Comparison of ENCODE assay signal across 8 cellular contexts in the genomic region with DNA sequence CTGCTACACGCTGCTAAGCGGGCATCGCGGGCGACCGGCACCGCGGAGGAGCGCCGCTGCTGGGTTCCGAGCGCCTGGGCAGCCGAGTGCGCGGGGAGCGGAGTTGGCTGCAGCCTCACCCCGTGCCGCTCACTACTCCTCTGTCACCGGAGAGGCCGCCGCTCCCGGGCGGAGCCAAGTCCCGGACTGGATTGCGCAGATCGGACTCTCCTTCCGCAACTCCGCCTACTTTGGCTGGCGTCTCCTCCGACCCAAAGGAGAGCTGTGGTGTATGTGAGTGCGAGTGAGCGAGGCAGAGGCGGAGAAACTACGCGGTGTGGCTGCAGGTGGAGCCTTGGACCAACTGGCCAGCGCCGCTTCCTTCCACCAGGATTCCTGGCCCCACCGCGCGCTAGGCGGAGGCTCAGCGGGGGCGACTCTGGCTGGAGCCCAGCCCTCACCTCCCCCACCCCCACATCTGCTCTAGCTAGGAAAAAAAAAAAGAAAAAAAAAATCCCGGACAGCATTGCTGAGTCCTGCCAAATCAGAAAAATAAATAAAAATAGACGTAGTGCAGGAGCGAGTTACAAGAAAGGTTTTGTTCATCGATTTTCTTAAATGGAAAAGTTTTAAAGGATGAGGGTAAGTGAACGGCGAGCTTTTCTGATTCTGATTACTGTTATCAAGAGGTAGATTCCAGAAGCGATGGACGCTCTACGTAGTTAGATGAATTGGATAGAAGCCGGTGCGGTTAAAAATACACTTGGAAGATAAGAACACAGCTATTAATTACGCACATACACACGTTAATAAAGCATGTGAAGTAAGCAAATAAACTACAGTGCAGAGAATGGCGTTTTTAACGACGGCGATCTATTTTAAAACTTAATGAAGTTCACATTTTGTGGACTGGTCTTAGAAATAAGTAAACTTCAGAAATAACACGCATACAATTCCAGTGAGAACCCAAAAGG. TPM values are rescaled to one million over a fixed set of nuclear protein-coding genes. Genes with fewer than 3 reads are reported as not detected.
DNase-seq lines count a peak whose midpoint lies in the region; ATAC-seq, FAIRE-seq and TF ChIP-seq lines count a peak whose summit lies in the region.

A gene with protein sequence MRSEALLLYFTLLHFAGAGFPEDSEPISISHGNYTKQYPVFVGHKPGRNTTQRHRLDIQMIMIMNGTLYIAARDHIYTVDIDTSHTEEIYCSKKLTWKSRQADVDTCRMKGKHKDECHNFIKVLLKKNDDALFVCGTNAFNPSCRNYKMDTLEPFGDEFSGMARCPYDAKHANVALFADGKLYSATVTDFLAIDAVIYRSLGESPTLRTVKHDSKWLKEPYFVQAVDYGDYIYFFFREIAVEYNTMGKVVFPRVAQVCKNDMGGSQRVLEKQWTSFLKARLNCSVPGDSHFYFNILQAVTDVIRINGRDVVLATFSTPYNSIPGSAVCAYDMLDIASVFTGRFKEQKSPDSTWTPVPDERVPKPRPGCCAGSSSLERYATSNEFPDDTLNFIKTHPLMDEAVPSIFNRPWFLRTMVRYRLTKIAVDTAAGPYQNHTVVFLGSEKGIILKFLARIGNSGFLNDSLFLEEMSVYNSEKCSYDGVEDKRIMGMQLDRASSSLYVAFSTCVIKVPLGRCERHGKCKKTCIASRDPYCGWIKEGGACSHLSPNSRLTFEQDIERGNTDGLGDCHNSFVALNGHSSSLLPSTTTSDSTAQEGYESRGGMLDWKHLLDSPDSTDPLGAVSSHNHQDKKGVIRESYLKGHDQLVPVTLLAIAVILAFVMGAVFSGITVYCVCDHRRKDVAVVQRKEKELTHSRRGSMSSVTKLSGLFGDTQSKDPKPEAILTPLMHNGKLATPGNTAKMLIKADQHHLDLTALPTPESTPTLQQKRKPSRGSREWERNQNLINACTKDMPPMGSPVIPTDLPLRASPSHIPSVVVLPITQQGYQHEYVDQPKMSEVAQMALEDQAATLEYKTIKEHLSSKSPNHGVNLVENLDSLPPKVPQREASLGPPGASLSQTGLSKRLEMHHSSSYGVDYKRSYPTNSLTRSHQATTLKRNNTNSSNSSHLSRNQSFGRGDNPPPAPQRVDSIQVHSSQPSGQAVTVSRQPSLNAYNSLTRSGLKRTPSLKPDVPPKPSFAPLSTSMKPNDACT (minus strand): TSS at position 142 of the 953 bp plus-strand sequence. CDS start 69,879 bp downstream, outside the sequence.

- no peaks in the 10 kb centered on the region for H4K20me1 ChIP-seq in GM12878 (ENCODE audit: control insufficient read depth, insufficient read depth)

- H3K79me2 ChIP-seq in GM12878 (ENCODE audit: control insufficient read depth, insufficient read depth, low read length), result peaks cover 8% of the 10 kb centered on the region

- no peaks in the 10 kb centered on the region for H3K9me3 Mint-ChIP-seq in IgD-negative memory B cell

- peaks cover 2 to 20% of the 10 kb centered on the region in 2 experiments for H3K27me3 ChIP-seq in GM12878 (replicated peaks in 1 of 2; ENCODE audit: control insufficient read depth in 2 of 2, insufficient read depth in 2 of 2, low read length in 1 of 2)
- peaks cover 0 to 29% (median 14%) of the 10 kb centered on the region in 3 donors for H3K27me3 ChIP-seq in psoas muscle (ENCODE audit: insufficient read depth in 3 of 3, low read length in 2 of 3)

- RAD21 ChIA-PET in GM12878 (lab: Charles Lee; ENCODE audit: unreplicated experiment), result interaction anchor here (0.6 to 9.2 kb wide), 37 partner anchors 8 to 880 kb away, joined by 3 to 217 read pairs (median 3); no protein-coding TSS in a partner anchor

- BruUV-seq in GM12878 (replicated peaks; lab: Mats Ljungman, UMichigan), result TSS peak; percentile 82

- H3K4me1 ChIP-seq in GM12878 (ENCODE audit: control insufficient read depth, insufficient read depth, low read length), result peaks cover 14% of the 10 kb centered on the region
- peaks cover 11% of the 10 kb centered on the region for H3K4me1 ChIP-seq in psoas muscle

- H3K36me3 ChIP-seq in GM12878 (ENCODE audit: control insufficient read depth in 2 of 2, insufficient read depth in 2 of 2, low read length in 1 of 2) (no peaks in the 10 kb centered on the region), psoas muscle (ENCODE audit: insufficient read depth in 1 of 2, low read depth in 1 of 2) (no peaks in the 10 kb centered on the region)

- H3K4me1 Mint-ChIP-seq in IgD-negative memory B cell, result peaks cover 18 to 43% (median 26%) of the 10 kb centered on the region in 3 donors

- CTCF ChIA-PET in GM12878 (lab: Yijun Ruan, JAX), result interaction anchor here (0.7 to 4.3 kb wide), 28 partner anchors 9 to 880 kb away, joined by 3 to 58 read pairs (median 6); no protein-coding TSS in a partner anchor

- WGBS in GM12878 (ENCODE audit: insufficient coverage, insufficient replicate concordance, low lambda C conversion rate, missing lambda C conversion rate), result 1% methylated on average over 57 of the region's 61 CpGs
- 0% methylated on average over 48 to 61 of the region's 61 CpGs for WGBS in psoas muscle, 3 donors

- ATAC-seq in GM21723 (IDR thresholded peaks at IDR 0.05; ENCODE audit: unreplicated experiment), result peak; percentile 58
- ATAC-seq in GM12878, result peak; percentile 68
- ATAC-seq in psoas muscle, result peak; percentile 89 to 92 (median 90)

- peak; percentile 67 for TF ChIP-seq POLR2A in GM12878 (IDR thresholded peaks at IDR 0.05; ENCODE audit: low read depth, low read length)

- peak within 1 kb of the TSS; percentile 31; the same call in 1 of the 2 replicates for H3K9ac ChIP-seq in GM12878 (ENCODE audit: control insufficient read depth, insufficient read depth, low read length)

- peaks cover 67% of the 10 kb centered on the region for H3K27me3 Mint-ChIP-seq in IgD-negative memory B cell

- H3K4me3 Mint-ChIP-seq in IgD-negative memory B cell, result peak within 1 kb of the TSS; percentile 83 to 92 (median 89)

- H3K27ac ChIP-seq in GM12878 (ENCODE audit: control insufficient read depth, insufficient read depth), result no peak within 1 kb of the TSS; the same call in 1 of the 2 replicates
- peak within 1 kb of the TSS; percentile 63 for H3K27ac ChIP-seq in psoas muscle

- no peak; the same call in 1 of the 2 replicates for TF ChIP-seq RAD21 in GM12878 (IDR thresholded peaks at IDR 0.05; ENCODE audit: insufficient read depth, low read depth, low read length)

- H3K4me3 ChIP-seq in GM12878 (peak within 1 kb of the TSS; percentile 85), psoas muscle (peak within 1 kb of the TSS; percentile 73)

- peak in 1 of 3 experiments; percentile 14; a peak in 1 of 6 replicates for TF ChIP-seq CTCF in GM12878 (IDR thresholded peaks at IDR 0.05 in 2 of 3, conservative IDR thresholded peaks at IDR 0.05 in 1 of 3; ENCODE audit: control insufficient read depth in 2 of 3, extremely low read depth in 1 of 3, insufficient read depth in 1 of 3, low read depth in 3 of 3, low read length in 3 of 3)
- TF ChIP-seq CTCF in psoas muscle (IDR thresholded peaks at IDR 0.05), result no peak

- H2AFZ ChIP-seq in GM12878 (ENCODE audit: control insufficient read depth, low read depth, low read length), result peak within 1 kb of the TSS; percentile 85

- DNase-seq in G401 (ENCODE audit: low spot score) (peak; percentile 91), RPMI7951 (ENCODE audit: low read depth) (peak; percentile 72), GM12878 (ENCODE audit: low read depth, low spot score) (peak; percentile 81), hypothalamus (lab: John Stamatoyannopoulos, UW) (peak; percentile 47 to 94 (median 88)), psoas muscle (peak; percentile 88 to 94), activated gamma-delta T cell treated with Interleukin-2 at 50 U/mL for 16 hours (no peak)

- H3K9me3 ChIP-seq in GM12878 (replicated peaks; ENCODE audit: control insufficient read depth, insufficient read depth, low read length) (no peaks in the 10 kb centered on the region), psoas muscle (no peaks in the 10 kb centered on the region)

- no peak for FAIRE-seq in GM12878 (lab: Jason Lieb, UNC)

- no peaks in the 10 kb centered on the region for H3K36me3 Mint-ChIP-seq in IgD-negative memory B cell

- H3K27ac Mint-ChIP-seq in IgD-negative memory B cell, result peak within 1 kb of the TSS; percentile 73 to 88 (median 81)

- peak within 1 kb of the TSS; percentile 98 for H3K4me2 ChIP-seq in GM12878 (ENCODE audit: control insufficient read depth, insufficient read depth)

- intact Hi-C loops in GM12878 (cut with micrococcal nuclease; ENCODE audit: unreplicated experiment), result loop anchor here (5.0 to 10.0 kb wide), 4 partner anchors 57 to 880 kb away; no protein-coding TSS in a partner anchor
- intact Hi-C loops in psoas muscle (cut with DNase I), result loop anchor here in 1 of 2 donors (10.0 kb wide), 1 partner anchor 440 kb away; no protein-coding TSS in a partner anchor

- SMC1A ChIA-PET in GM12878 (lab: Charles Lee; ENCODE audit: uncharacterized antibody, unreplicated experiment), result interaction anchor here (0.6 to 5.9 kb wide), 38 partner anchors 10 to 713 kb away, joined by 3 to 133 read pairs (median 5); no protein-coding TSS in a partner anchor

- TF ChIP-seq EP300 in GM12878 (IDR thresholded peaks at IDR 0.05; ENCODE audit: borderline replicate concordance in 1 of 2, control insufficient read depth in 1 of 2, low read depth in 2 of 2, low read length in 2 of 2), result peak in 1 of 2 experiments; percentile 51; a peak in 1 of 4 replicates

- POLR2A ChIA-PET in GM12878 (lab: Charles Lee), result interaction anchor here (0.6 to 4.5 kb wide), 13 partner anchors 9 to 553 kb away, joined by 3 to 52 read pairs (median 5); no protein-coding TSS in a partner anchor

- in situ Hi-C loops in G401 (cut with HindIII; ENCODE audit: low sequenced_read_pairs), result no loop called here
- in situ Hi-C loops in GM12878 (cut with MboI), result loop anchor here (5.0 to 25.0 kb wide), 4 partner anchors 77 to 438 kb away; no protein-coding TSS in a partner anchor

RNA-seq across cellular contexts. Expression of the gene that starts here (rescaled TPM):
- not detected in 2 replicates for total RNA-seq in G401 (2014; rRNA removed; shearing (Covaris generic))
- polyA plus RNA-seq in IgD-negative memory B cell (1.2 TPM), GM12878 (2011; rRNA removed) (10.2 and 10.5 TPM in 2 replicates), GM12878 (2014; fragmentation: Illumina TruSeq; extraction: Trizol) (0.92 and 1.3 TPM in 2 replicates), GM12878 (2014; fragmentation: Nextera tagmentation; extraction: Ambion mirVana) (under 1 TPM; 0.16 to 0.22 TPM), GM12878 (2014; rRNA removed) (0.56 and 0.64 TPM in 2 replicates), GM12878 (2016; fragmentation: Nextera tagmentation; extraction: Ambion mirVana) (1 to 10 TPM; 1.1 TPM), psoas muscle (1 to 10 TPM; 1.1 to 1.5 (median 1.5) TPM)
- 0.12 and 0.39 TPM in 2 replicates for total RNA-seq in RPMI7951 (2014; rRNA removed; shearing (Covaris generic))
- total RNA-seq in GM12878 (2013; cell fraction: nucleolus; rRNA removed), result 218 and 247 TPM in 2 replicates
- total RNA-seq in GM12878 (2014; rRNA removed) (0.62 and 1.0 TPM in 2 replicates), GM12878 (2014; rRNA removed; fragmentation: Illumina TruSeq; extraction: Trizol) (0.83 and 1.1 TPM in 2 replicates), GM12878 (2021) (1.9 and 2.1 TPM in 2 replicates), psoas muscle (1 to 10 TPM; 3.1 to 7.6 (median 4.3) TPM)
- polyA plus RNA-seq in GM12878 (2011; ENCODE audit: low read depth), result 3.2 TPM
- polyA plus RNA-seq in GM12878 (2011; cell fraction: cytosol; rRNA removed), result 6.8 and 10.6 TPM in 2 replicates
- 23.5 and 32.3 TPM in 2 replicates for polyA plus RNA-seq in GM12878 (2011; cell fraction: nucleus; rRNA removed)
- 4.3 and 4.5 TPM in 2 replicates for polyA plus RNA-seq in GM12878 (2012)
- 31.4 and 35.0 TPM in 2 replicates for polyA minus RNA-seq in GM12878 (2011; rRNA and poly(A)+ RNA removed)
- polyA minus RNA-seq in GM12878 (2011; cell fraction: cytosol; rRNA and poly(A)+ RNA removed), result 9.4 and 10.0 TPM in 2 replicates
- polyA minus RNA-seq in GM12878 (2011; cell fraction: nucleus; rRNA and poly(A)+ RNA removed), result 52.5 and 60.3 TPM in 2 replicates

Comparison
In these comparisons a context has a peak if more than half of its experiments do, and no peak if none do; other contexts are left out.
1. Peak in DNase-seq in G401; RNA of the gene not detected or under 1 TPM.
2. Peak in DNase-seq in RPMI7951; RNA of the gene not detected or under 1 TPM.